18 cellular contexts compared by ENCODE assay signal in genomic region chr3:69649120-69649519, GRCh38.
DNase-seq lines count a peak whose midpoint lies in the region; ATAC-seq, FAIRE-seq and TF ChIP-seq lines count a peak whose summit lies in the region.
"Had no signal": no experiment of that assay in that cellular context is flagged by ENCODE, and none has a peak within 500 bp of the region (broad histone marks: within the 10 kb centered on the region; RNA-seq: fewer than 3 reads in every experiment).

No MANE protein-coding gene starts in this region.

- no peak for TF ChIP-seq POLR2A in IMR-90 (IDR thresholded peaks at IDR 0.05; ENCODE audit: low read depth, low read length)

- H3K9ac ChIP-seq in BLaER1 (no peak overlapping the region), IMR-90 (ENCODE audit: low read depth, low read length) (no peak overlapping the region), keratinocyte (ENCODE audit: control insufficient read depth, extremely low read depth, insufficient read depth, low read length) (no peak overlapping the region)

- no peaks in the 10 kb centered on the region for H3K79me1 ChIP-seq in IMR-90 (ENCODE audit: low read depth in 1 of 2, low read length in 2 of 2)

- no peaks in the 10 kb centered on the region for H3K79me2 ChIP-seq in keratinocyte (ENCODE audit: control insufficient read depth, insufficient read depth, low read length)

- H3K4me1 ChIP-seq in BLaER1 (peaks cover 63% of the 10 kb centered on the region), IMR-90 (ENCODE audit: control insufficient read depth, insufficient read depth, low read length) (peaks cover 3% of the 10 kb centered on the region), keratinocyte (ENCODE audit: control insufficient read depth, extremely low read depth, insufficient read depth, low read length) (peaks cover 13% of the 10 kb centered on the region)
- H3K4me1 ChIP-seq: BE2C, psoas muscle had no signal

- no peak overlapping the region for H3K27ac Mint-ChIP-seq in stimulated activated naive CD8-positive, alpha-beta T cell treated with anti-CD3 and anti-CD28 coated beads, Interleukin-15, amount 100 ng/mL, for 72 hours
- H3K27ac Mint-ChIP-seq: activated T-cell treated with anti-CD3 and anti-CD28 coated beads, Interleukin-2, amount 50 U/mL, for 72 hours; stimulated activated naive CD8-positive, alpha-beta T cell treated with anti-CD3 and anti-CD28 coated beads, Interleukin-15, Interleukin-2, amounts not matched to agents 100 ng/mL and 50 ng/mL, for 24 hours had no signal

- H3K4me1 Mint-ChIP-seq in stimulated activated naive CD8-positive, alpha-beta T cell treated with anti-CD3 and anti-CD28 coated beads, Interleukin-15, amount 100 ng/mL, for 72 hours: no peaks in the 10 kb centered on the region

- POLR2A ChIA-PET in IMR-90 (lab: Charles Lee; ENCODE audit: unreplicated experiment): no interaction called here

- H3K4me2 ChIP-seq in BLaER1 (peak overlapping the region; percentile 8), IMR-90 (ENCODE audit: low read depth, low read length) (peak overlapping the region; percentile 82; the same call in 1 of the 2 replicates), keratinocyte (ENCODE audit: control insufficient read depth, extremely low read depth, insufficient read depth, low read depth, low read length) (peak overlapping the region; percentile 29)

- FAIRE-seq in bronchial epithelial cell (lab: Jason Lieb, UNC) (no peak), keratinocyte (lab: Jason Lieb, UNC) (peak; percentile 73)
- FAIRE-seq: endometrium had no signal

- no peak overlapping the region for H4K5ac ChIP-seq in IMR-90 (ENCODE audit: low read depth, low read length)

- no TSS peak for BruUV-seq in IMR-90 (replicated peaks; lab: Mats Ljungman, UMichigan)

- H3K4me3 Mint-ChIP-seq in stimulated activated naive CD8-positive, alpha-beta T cell treated with anti-CD3 and anti-CD28 coated beads, Interleukin-15, amount 100 ng/mL, for 72 hours: no peak overlapping the region
- H3K4me3 Mint-ChIP-seq: activated T-cell treated with anti-CD3 and anti-CD28 coated beads, Interleukin-2, amount 50 U/mL, for 72 hours; stimulated activated naive CD8-positive, alpha-beta T cell treated with anti-CD3 and anti-CD28 coated beads, Interleukin-15, Interleukin-2, amounts not matched to agents 100 ng/mL and 50 ng/mL, for 24 hours had no signal

- peak overlapping the region; percentile 8; the same call in 1 of the 2 replicates for H3K27ac ChIP-seq in BLaER1
- no peak overlapping the region for H3K27ac ChIP-seq in IMR-90 (ENCODE audit: insufficient read depth, low read length)
- no peak overlapping the region for H3K27ac ChIP-seq in keratinocyte (ENCODE audit: control insufficient read depth, insufficient read depth, low read length)
- H3K27ac ChIP-seq: psoas muscle had no signal

- H3K27me3 ChIP-seq in BLaER1: no peaks in the 10 kb centered on the region
- no peaks in the 10 kb centered on the region for H3K27me3 ChIP-seq in IMR-90 (ENCODE audit: control insufficient read depth, insufficient read depth, low read length)
- H3K27me3 ChIP-seq in bronchial epithelial cell (ENCODE audit: control insufficient read depth, insufficient read depth, low read length): no peaks in the 10 kb centered on the region
- no peaks in the 10 kb centered on the region for H3K27me3 ChIP-seq in keratinocyte (ENCODE audit: control insufficient read depth, extremely low read depth, insufficient read depth, low read length)
- H3K27me3 ChIP-seq: BE2C had no signal

- no peak overlapping the region for H3K4ac ChIP-seq in IMR-90 (ENCODE audit: low read depth, low read length)

- no peak overlapping the region for H3K4me3 ChIP-seq in BLaER1
- no peak overlapping the region for H3K4me3 ChIP-seq in IMR-90 (ENCODE audit: insufficient read depth, low read depth, low read length)
- H3K4me3 ChIP-seq in bronchial epithelial cell (ENCODE audit: low read depth, low read length): no peak overlapping the region
- H3K4me3 ChIP-seq in keratinocyte (ENCODE audit: control insufficient read depth in 2 of 3, extremely low read depth in 1 of 3, insufficient read depth in 2 of 3, low read depth in 1 of 3, low read length in 3 of 3): no peak overlapping the region
- H3K4me3 ChIP-seq: psoas muscle had no signal

- no peak overlapping the region for H2BK5ac ChIP-seq in IMR-90 (ENCODE audit: low read depth, low read length, poor library complexity, severe bottlenecking)

- no peaks in the 10 kb centered on the region for H3K9me3 Mint-ChIP-seq in stimulated activated naive CD8-positive, alpha-beta T cell treated with anti-CD3 and anti-CD28 coated beads, Interleukin-15, amount 100 ng/mL, for 72 hours
- H3K9me3 Mint-ChIP-seq: activated T-cell treated with anti-CD3 and anti-CD28 coated beads, Interleukin-2, amount 50 U/mL, for 72 hours; stimulated activated naive CD8-positive, alpha-beta T cell treated with anti-CD3 and anti-CD28 coated beads, Interleukin-15, Interleukin-2, amounts not matched to agents 100 ng/mL and 50 ng/mL, for 24 hours had no signal

- H3K56ac ChIP-seq in IMR-90 (ENCODE audit: extremely low read depth, insufficient read depth, low read length): no peak overlapping the region

- TF ChIP-seq CTCF in IMR-90 (conservative IDR thresholded peaks at IDR 0.05; ENCODE audit: low read depth, low read length) (no peak), bronchial epithelial cell (IDR thresholded peaks at IDR 0.05; ENCODE audit: insufficient read depth, low read length, severe bottlenecking) (no peak), keratinocyte (optimal IDR thresholded peaks at IDR 0.05 in 1 of 3, IDR thresholded peaks at IDR 0.05 in 1 of 3, conservative IDR thresholded peaks at IDR 0.05 in 1 of 3; ENCODE audit: extremely low read depth in 1 of 3, insufficient read depth in 2 of 3, low read length in 3 of 3) (no peak)

- H2AK5ac ChIP-seq in IMR-90 (ENCODE audit: low read depth, low read length): no peak overlapping the region

- dilution Hi-C loops in IMR-90 (cut with HindIII; ENCODE audit: low sequenced_read_pairs, unreplicated experiment): no loop called here
- dilution Hi-C loops in keratinocyte (cut with MboI; ENCODE audit: extremely low pct_ligation_motif_present, low sequenced_read_pairs): no loop called here

- H2BK20ac ChIP-seq in IMR-90 (ENCODE audit: low read depth, low read length): no peak overlapping the region

- no peak overlapping the region for H3K14ac ChIP-seq in IMR-90 (replicated peaks; ENCODE audit: low read depth, low read length)

- peak; percentile 40 for ATAC-seq in IMR-90 (ENCODE audit: low read depth)
- no peak for ATAC-seq in HG03175 (IDR thresholded peaks at IDR 0.05; ENCODE audit: unreplicated experiment)
- no peak for ATAC-seq in stimulated activated naive CD8-positive, alpha-beta T cell treated with anti-CD3 and anti-CD28 coated beads, Interleukin-15, amount 100 ng/mL, for 72 hours
- ATAC-seq: activated T-cell treated with anti-CD3 and anti-CD28 coated beads, Interleukin-2, amount 50 U/mL, for 72 hours; psoas muscle had no signal

- H4K8ac ChIP-seq in IMR-90 (ENCODE audit: low read depth in 2 of 2, low read length in 2 of 2): no peak overlapping the region; a peak in 1 of 4 replicates

- H4K20me1 ChIP-seq in BLaER1 (no peaks in the 10 kb centered on the region), IMR-90 (ENCODE audit: insufficient read depth, low read length) (no peaks in the 10 kb centered on the region), keratinocyte (ENCODE audit: control insufficient read depth, extremely low read depth, insufficient read depth, low read length) (no peaks in the 10 kb centered on the region)

- no peaks in the 10 kb centered on the region for H3K27me3 Mint-ChIP-seq in stimulated activated naive CD8-positive, alpha-beta T cell treated with anti-CD3 and anti-CD28 coated beads, Interleukin-15, amount 100 ng/mL, for 72 hours

- no peak overlapping the region for H3K18ac ChIP-seq in IMR-90 (ENCODE audit: low read depth, low read length)

- H3K9me3 ChIP-seq in BLaER1 (no peaks in the 10 kb centered on the region; the same call in 1 of the 2 replicates), IMR-90 (ENCODE audit: control insufficient read depth, insufficient read depth, low read length) (no peaks in the 10 kb centered on the region), keratinocyte (ENCODE audit: control insufficient read depth, low read depth, low read length) (no peaks in the 10 kb centered on the region)
- H3K9me3 ChIP-seq: BE2C, psoas muscle had no signal

- intact Hi-C loops in IMR-90 (cut with micrococcal nuclease): no loop called here

- no peak for TF ChIP-seq RAD21 in IMR-90 (IDR thresholded peaks at IDR 0.05; ENCODE audit: low read length)

- H2BK120ac ChIP-seq in IMR-90 (ENCODE audit: low read depth, low read length): no peak overlapping the region

- H3K23ac ChIP-seq in IMR-90 (ENCODE audit: low read depth, low read length): no peak overlapping the region

- H3K36me3 ChIP-seq in BLaER1: no peaks in the 10 kb centered on the region
- H3K36me3 ChIP-seq in IMR-90 (ENCODE audit: control insufficient read depth, insufficient read depth, low read length): no peaks in the 10 kb centered on the region
- no peaks in the 10 kb centered on the region for H3K36me3 ChIP-seq in bronchial epithelial cell (ENCODE audit: control insufficient read depth, insufficient read depth, low read length)
- H3K36me3 ChIP-seq in keratinocyte (ENCODE audit: control insufficient read depth in 2 of 2, extremely low read depth in 1 of 2, insufficient read depth in 2 of 2, low read length in 2 of 2): no peaks in the 10 kb centered on the region
- H3K36me3 ChIP-seq: BE2C had no signal

- CTCF ChIA-PET in IMR-90 (lab: Yijun Ruan, JAX): no interaction called here

- H2AK9ac ChIP-seq in IMR-90 (replicated peaks; ENCODE audit: low read depth, low read length, poor library complexity): no peak overlapping the region

- DNase-seq in IMR-90 (peak; percentile 55), bronchial epithelial cell (ENCODE audit: low read depth) (peak; percentile 78), keratinocyte (ENCODE audit: low read depth, low spot score) (no peak), DMS153 (lab: John Stamatoyannopoulos, UW) (no peak)
- no peak for DNase-seq in activated T-cell treated with anti-CD3 and anti-CD28 coated beads, Interleukin-2, amount 50 U/mL, for 48 hours
- DNase-seq in stimulated activated naive CD8-positive, alpha-beta T cell treated with anti-CD3 and anti-CD28 coated beads, Interleukin-15, amount 100 ng/mL, for 72 hours: no peak
- DNase-seq: activated CD4-positive, alpha-beta T cell treated with anti-CD3 and anti-CD28 coated beads for 4 hours; activated T-cell treated with anti-CD3 and anti-CD28 coated beads, Interleukin-2, amount 50 U/mL, for 72 hours; aorta; BE2C; NCI-H146; psoas muscle; stimulated activated CD4-positive, alpha-beta T cell treated with anti-CD3 and anti-CD28 coated beads, Interleukin-4, amount 100 ng/mL, for 1 hour; T-helper 1 cell had no signal

- H4K91ac ChIP-seq in IMR-90 (ENCODE audit: insufficient read depth, low read depth, low read length): no peak overlapping the region

- in situ Hi-C loops in IMR-90 (cut with MboI; ENCODE audit: low sequenced_read_pairs): no loop called here

- H2BK15ac ChIP-seq in IMR-90 (ENCODE audit: low read depth, low read length): no peak overlapping the region

- H3K9me1 ChIP-seq in IMR-90 (ENCODE audit: insufficient read depth, low read length) (0 out of 2 replicates have a peak, but pooled peaks cover 3% of the 10 kb centered on the region), keratinocyte (ENCODE audit: control insufficient read depth, extremely low read depth, insufficient read depth, low read length) (no peaks in the 10 kb centered on the region)

- 37% methylated on average over 3 of the region's 3 CpGs; no CpG with 5 or more reads in 1 of the 2 experiments for WGBS in IMR-90 (ENCODE audit: extremely low coverage in 2 of 2, insufficient read length in 1 of 2), 2 experiments

- H2AFZ ChIP-seq in IMR-90 (replicated peaks; ENCODE audit: low read length, poor library complexity) (no peak overlapping the region), keratinocyte (ENCODE audit: control insufficient read depth, low read length) (no peak overlapping the region)

Comparison
In these comparisons a context has a peak if more than half of its experiments do, and no peak if none do; other contexts are left out.
1. H3K4me2 ChIP-seq: peak in every context shown above with its lines; median percentile 82 in IMR-90; 29 in keratinocyte; 8 in BLaER1.
2. DNase-seq: peak in IMR-90 (single experiment) and bronchial epithelial cell (single experiment); none in keratinocyte (single experiment), activated T-cell treated with anti-CD3 and anti-CD28 coated beads, Interleukin-2, amount 50 U/mL, for 48 hours (0 of 2), DMS153 (single experiment) and stimulated activated naive CD8-positive, alpha-beta T cell treated with anti-CD3 and anti-CD28 coated beads, Interleukin-15, amount 100 ng/mL, for 72 hours (0 of 2).